Comparison of ENCODE assay signal across 8 cellular contexts in genomic region chr9:136093331-136093986, GRCh38. TPM values are rescaled to one million over a fixed set of nuclear protein-coding genes. Genes with fewer than 3 reads are reported as not detected.
DNase-seq lines count a peak whose midpoint lies in the region; ATAC-seq and TF ChIP-seq lines count a peak whose summit lies in the region.

No MANE protein-coding gene starts in this region.

- H3K27ac Mint-ChIP-seq in CD4-positive, alpha-beta memory T cell, result peak overlapping the region in 5 of 7 donors; percentile 29 to 85 (median 70)
- H3K27ac Mint-ChIP-seq in nephron progenitor cell, result no peak overlapping the region

- TF ChIP-seq CTCF in epithelial cell of proximal tubule (conservative IDR thresholded peaks at IDR 0.05; ENCODE audit: low read depth, low read length) (no peak), nephron progenitor cell (IDR thresholded peaks at IDR 0.05) (no peak)

- peaks cover 45% of the 10 kb centered on the region for H3K4me1 ChIP-seq in CD4-positive, alpha-beta memory T cell (ENCODE audit: insufficient read depth, low read length)

- ATAC-seq in GM18517 (IDR thresholded peaks at IDR 0.05; ENCODE audit: unreplicated experiment) (no peak), HG03025 (IDR thresholded peaks at IDR 0.05; ENCODE audit: low FRiP score, unreplicated experiment) (no peak), GM18502 (IDR thresholded peaks at IDR 0.05; ENCODE audit: poor library complexity, unreplicated experiment) (no peak), HG02973 (IDR thresholded peaks at IDR 0.05; ENCODE audit: unreplicated experiment) (no peak)

- POLR2A ChIA-PET in CD4-positive, alpha-beta memory T cell (lab: Charles Lee; ENCODE audit: partially characterized antibody), result interaction anchor here (1.1 to 8.3 kb wide), 3 partner anchors 16 to 307 kb away, joined by 3 to 155 read pairs (median 58); partner anchors contain the start of gene TMEM250

- H3K4me1 Mint-ChIP-seq in CD4-positive, alpha-beta memory T cell, result peaks cover 3 to 41% (median 19%) of the 10 kb centered on the region in 4 donors
- peaks cover 21% of the 10 kb centered on the region for H3K4me1 Mint-ChIP-seq in nephron progenitor cell

- H3K36me3 Mint-ChIP-seq in CD4-positive, alpha-beta memory T cell, result no peaks in the 10 kb centered on the region
- no peaks in the 10 kb centered on the region for H3K36me3 Mint-ChIP-seq in nephron progenitor cell (ENCODE audit: low read depth)

- no peaks in the 10 kb centered on the region for H3K36me3 ChIP-seq in CD4-positive, alpha-beta memory T cell (ENCODE audit: insufficient read depth, low read length)

- no peaks in the 10 kb centered on the region for H3K27me3 Mint-ChIP-seq in CD4-positive, alpha-beta memory T cell
- peaks cover 35% of the 10 kb centered on the region for H3K27me3 Mint-ChIP-seq in nephron progenitor cell (ENCODE audit: low read depth, poor library complexity)

- no peaks in the 10 kb centered on the region for H3K9me3 ChIP-seq in CD4-positive, alpha-beta memory T cell (ENCODE audit: control insufficient read depth in 1 of 2, low read length in 2 of 2)

- CTCF ChIA-PET in CD4-positive, alpha-beta memory T cell (lab: Charles Lee; ENCODE audit: partially characterized antibody), result interaction anchor here (0.9 to 1.2 kb wide), 2 partner anchors 28 to 126 kb away, joined by 4 to 7 read pairs; no protein-coding TSS in a partner anchor

- no peaks in the 10 kb centered on the region for H3K27me3 ChIP-seq in CD4-positive, alpha-beta memory T cell (ENCODE audit: insufficient read depth, low read length)

- intact Hi-C loops in CD4-positive, alpha-beta memory T cell (cut with micrococcal nuclease), result no loop called here

- no peaks in the 10 kb centered on the region for H3K9me3 Mint-ChIP-seq in CD4-positive, alpha-beta memory T cell
- no peaks in the 10 kb centered on the region for H3K9me3 Mint-ChIP-seq in nephron progenitor cell

- no peak overlapping the region for H3K4me3 ChIP-seq in CD4-positive, alpha-beta memory T cell (ENCODE audit: low read length in 2 of 2)
- H3K4me3 ChIP-seq in epithelial cell of proximal tubule (ENCODE audit: low read depth, low read length), result peak overlapping the region; percentile 85

- H3K27ac ChIP-seq in CD4-positive, alpha-beta memory T cell (ENCODE audit: low read depth, low read length), result peak overlapping the region; percentile 43

- no peak for DNase-seq in CD4-positive, alpha-beta memory T cell
- DNase-seq in RPMI7951 (ENCODE audit: low read depth), result peak; percentile 10
- DNase-seq in epithelial cell of proximal tubule (ENCODE audit: low read depth), result no peak
- DNase-seq in nephron progenitor cell, result peak; percentile 41

- H3K4me3 Mint-ChIP-seq in CD4-positive, alpha-beta memory T cell, result peak overlapping the region; percentile 71 to 88 (median 77)
- H3K4me3 Mint-ChIP-seq in nephron progenitor cell, result peak overlapping the region; percentile 75

RNA-seq across cellular contexts. Expression of gene NACC2, which starts 1.6 kb away (rescaled TPM):
- total RNA-seq in CD4-positive, alpha-beta memory T cell, result 10 to 100 TPM; 11.5 to 12.2 TPM
- 1 to 10 TPM in 1 of 2 donors, under 1 TPM in 1; 0.58 to 2.6 TPM for polyA plus RNA-seq in CD4-positive, alpha-beta memory T cell
- 4.1 and 4.5 TPM in 2 replicates for total RNA-seq in RPMI7951 (2014; rRNA removed; shearing (Covaris generic))
- 21.3 and 23.9 TPM in 2 replicates for total RNA-seq in epithelial cell of proximal tubule

RNA-seq across cellular contexts. Expression of gene TMEM250, which starts 25.2 kb away (rescaled TPM):
- 10 to 100 TPM; 52.1 to 55.8 TPM for total RNA-seq in CD4-positive, alpha-beta memory T cell
- 10 to 100 TPM; 46.7 to 67.3 TPM for polyA plus RNA-seq in CD4-positive, alpha-beta memory T cell
- total RNA-seq in RPMI7951 (2014; rRNA removed; shearing (Covaris generic)), result 12.1 and 15.0 TPM in 2 replicates
- total RNA-seq in epithelial cell of proximal tubule, result 37.5 and 51.7 TPM in 2 replicates

Comparison
In these comparisons a context has a peak if more than half of its experiments do, and no peak if none do; other contexts are left out.
1. DNase-seq: peak in RPMI7951 (single experiment) and nephron progenitor cell (single experiment); none in CD4-positive, alpha-beta memory T cell (0 of 5) and epithelial cell of proximal tubule (single experiment).